1 cellular context compared by ENCODE assay signal in genomic region chr3:25291524-25291923, GRCh38.
TF ChIP-seq lines count a peak whose summit lies in the region.

No MANE protein-coding gene starts in this region.

TF ChIP-seq in WTC11, 78 proteins besides CTCF, POLR2A, EP300 and RAD21 (continued from another document):
- TF ChIP-seq AFF4 (CRISPR knock-in tag; IDR thresholded peaks at IDR 0.05; ENCODE audit: borderline replicate concordance) (no peak), FOXP1 (CRISPR knock-in tag; IDR thresholded peaks at IDR 0.05; ENCODE audit: borderline replicate concordance) (no peak), JAZF1 (CRISPR knock-in tag; IDR thresholded peaks at IDR 0.05) (no peak), ELF4 (CRISPR knock-in tag; IDR thresholded peaks at IDR 0.05; ENCODE audit: low read depth) (no peak), TCF7 (CRISPR knock-in tag; IDR thresholded peaks at IDR 0.05; ENCODE audit: low read depth) (no peak), FOXK1 (CRISPR knock-in tag; IDR thresholded peaks at IDR 0.05) (no peak), ZNF121 (CRISPR knock-in tag; IDR thresholded peaks at IDR 0.05) (no peak), NFE2L1 (CRISPR knock-in tag; IDR thresholded peaks at IDR 0.05) (no peak), PRDM15 (CRISPR knock-in tag; IDR thresholded peaks at IDR 0.05) (no peak), ZNF671 (CRISPR knock-in tag; IDR thresholded peaks at IDR 0.05) (no peak)
- TF ChIP-seq, protein P1, sequence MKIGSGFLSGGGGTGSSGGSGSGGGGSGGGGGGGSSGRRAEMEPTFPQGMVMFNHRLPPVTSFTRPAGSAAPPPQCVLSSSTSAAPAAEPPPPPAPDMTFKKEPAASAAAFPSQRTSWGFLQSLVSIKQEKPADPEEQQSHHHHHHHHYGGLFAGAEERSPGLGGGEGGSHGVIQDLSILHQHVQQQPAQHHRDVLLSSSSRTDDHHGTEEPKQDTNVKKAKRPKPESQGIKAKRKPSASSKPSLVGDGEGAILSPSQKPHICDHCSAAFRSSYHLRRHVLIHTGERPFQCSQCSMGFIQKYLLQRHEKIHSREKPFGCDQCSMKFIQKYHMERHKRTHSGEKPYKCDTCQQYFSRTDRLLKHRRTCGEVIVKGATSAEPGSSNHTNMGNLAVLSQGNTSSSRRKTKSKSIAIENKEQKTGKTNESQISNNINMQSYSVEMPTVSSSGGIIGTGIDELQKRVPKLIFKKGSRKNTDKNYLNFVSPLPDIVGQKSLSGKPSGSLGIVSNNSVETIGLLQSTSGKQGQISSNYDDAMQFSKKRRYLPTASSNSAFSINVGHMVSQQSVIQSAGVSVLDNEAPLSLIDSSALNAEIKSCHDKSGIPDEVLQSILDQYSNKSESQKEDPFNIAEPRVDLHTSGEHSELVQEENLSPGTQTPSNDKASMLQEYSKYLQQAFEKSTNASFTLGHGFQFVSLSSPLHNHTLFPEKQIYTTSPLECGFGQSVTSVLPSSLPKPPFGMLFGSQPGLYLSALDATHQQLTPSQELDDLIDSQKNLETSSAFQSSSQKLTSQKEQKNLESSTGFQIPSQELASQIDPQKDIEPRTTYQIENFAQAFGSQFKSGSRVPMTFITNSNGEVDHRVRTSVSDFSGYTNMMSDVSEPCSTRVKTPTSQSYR (CRISPR knock-in tag; IDR thresholded peaks at IDR 0.05), result no peak
- TF ChIP-seq, protein P2, sequence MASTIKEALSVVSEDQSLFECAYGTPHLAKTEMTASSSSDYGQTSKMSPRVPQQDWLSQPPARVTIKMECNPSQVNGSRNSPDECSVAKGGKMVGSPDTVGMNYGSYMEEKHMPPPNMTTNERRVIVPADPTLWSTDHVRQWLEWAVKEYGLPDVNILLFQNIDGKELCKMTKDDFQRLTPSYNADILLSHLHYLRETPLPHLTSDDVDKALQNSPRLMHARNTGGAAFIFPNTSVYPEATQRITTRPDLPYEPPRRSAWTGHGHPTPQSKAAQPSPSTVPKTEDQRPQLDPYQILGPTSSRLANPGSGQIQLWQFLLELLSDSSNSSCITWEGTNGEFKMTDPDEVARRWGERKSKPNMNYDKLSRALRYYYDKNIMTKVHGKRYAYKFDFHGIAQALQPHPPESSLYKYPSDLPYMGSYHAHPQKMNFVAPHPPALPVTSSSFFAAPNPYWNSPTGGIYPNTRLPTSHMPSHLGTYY (CRISPR knock-in tag; IDR thresholded peaks at IDR 0.05), result no peak
- TF ChIP-seq, protein P3, sequence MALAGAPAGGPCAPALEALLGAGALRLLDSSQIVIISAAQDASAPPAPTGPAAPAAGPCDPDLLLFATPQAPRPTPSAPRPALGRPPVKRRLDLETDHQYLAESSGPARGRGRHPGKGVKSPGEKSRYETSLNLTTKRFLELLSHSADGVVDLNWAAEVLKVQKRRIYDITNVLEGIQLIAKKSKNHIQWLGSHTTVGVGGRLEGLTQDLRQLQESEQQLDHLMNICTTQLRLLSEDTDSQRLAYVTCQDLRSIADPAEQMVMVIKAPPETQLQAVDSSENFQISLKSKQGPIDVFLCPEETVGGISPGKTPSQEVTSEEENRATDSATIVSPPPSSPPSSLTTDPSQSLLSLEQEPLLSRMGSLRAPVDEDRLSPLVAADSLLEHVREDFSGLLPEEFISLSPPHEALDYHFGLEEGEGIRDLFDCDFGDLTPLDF (CRISPR knock-in tag; IDR thresholded peaks at IDR 0.05), result no peak
- TF ChIP-seq, protein P4, sequence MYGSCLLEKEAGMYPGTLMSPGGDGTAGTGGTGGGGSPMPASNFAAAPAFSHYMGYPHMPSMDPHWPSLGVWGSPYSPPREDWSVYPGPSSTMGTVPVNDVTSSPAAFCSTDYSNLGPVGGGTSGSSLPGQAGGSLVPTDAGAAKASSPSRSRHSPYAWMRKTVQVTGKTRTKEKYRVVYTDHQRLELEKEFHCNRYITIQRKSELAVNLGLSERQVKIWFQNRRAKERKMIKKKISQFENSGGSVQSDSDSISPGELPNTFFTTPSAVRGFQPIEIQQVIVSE (CRISPR knock-in tag; IDR thresholded peaks at IDR 0.05; ENCODE audit: borderline replicate concordance), result no peak
- TF ChIP-seq, protein P5, sequence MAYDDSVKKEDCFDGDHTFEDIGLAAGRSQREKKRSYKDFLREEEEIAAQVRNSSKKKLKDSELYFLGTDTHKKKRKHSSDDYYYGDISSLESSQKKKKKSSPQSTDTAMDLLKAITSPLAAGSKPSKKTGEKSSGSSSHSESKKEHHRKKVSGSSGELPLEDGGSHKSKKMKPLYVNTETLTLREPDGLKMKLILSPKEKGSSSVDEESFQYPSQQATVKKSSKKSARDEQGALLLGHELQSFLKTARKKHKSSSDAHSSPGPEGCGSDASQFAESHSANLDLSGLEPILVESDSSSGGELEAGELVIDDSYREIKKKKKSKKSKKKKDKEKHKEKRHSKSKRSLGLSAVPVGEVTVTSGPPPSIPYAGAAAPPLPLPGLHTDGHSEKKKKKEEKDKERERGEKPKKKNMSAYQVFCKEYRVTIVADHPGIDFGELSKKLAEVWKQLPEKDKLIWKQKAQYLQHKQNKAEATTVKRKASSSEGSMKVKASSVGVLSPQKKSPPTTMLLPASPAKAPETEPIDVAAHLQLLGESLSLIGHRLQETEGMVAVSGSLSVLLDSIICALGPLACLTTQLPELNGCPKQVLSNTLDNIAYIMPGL (CRISPR knock-in tag; IDR thresholded peaks at IDR 0.05), result no peak
